In genomic region chr5:58245479-58245845, GRCh38 we compare ENCODE assay signal across 22 cellular contexts.
A peak's percentile ranks its signal among the peaks of the same experiment; 100 is the strongest.
DNase-seq lines count a peak whose midpoint lies in the region; ATAC-seq and TF ChIP-seq lines count a peak whose summit lies in the region.
"Had no signal": no experiment of that assay in that cellular context is flagged by ENCODE, and none has a peak within 500 bp of the region (broad histone marks: within the 10 kb centered on the region; RNA-seq: fewer than 3 reads in every experiment).

No MANE protein-coding gene starts in this region.

- no peaks in the 10 kb centered on the region for H3K9me3 ChIP-seq in gastrocnemius medialis
- H3K9me3 ChIP-seq: pancreas, thoracic aorta, vagina had no signal

- ATAC-seq in left cardiac atrium (peak; percentile 33 to 38), gastrocnemius medialis (peak; percentile 47 to 55), GM21447 (IDR thresholded peaks at IDR 0.05; ENCODE audit: unreplicated experiment) (no peak)
- ATAC-seq: Panc1, pancreas had no signal

- no peaks in the 10 kb centered on the region for H3K36me3 ChIP-seq in gastrocnemius medialis
- H3K36me3 ChIP-seq: neural progenitor cell, pancreas, thoracic aorta, vagina had no signal

- DNase-seq in NCI-H748 (lab: John Stamatoyannopoulos, UW; ENCODE audit: unreplicated experiment) (peak; percentile 42), NCI-H748 treated with DMSO at 0.1 percent for 48 hours (lab: John Stamatoyannopoulos, UW) (no peak), NCI-H2081 (lab: John Stamatoyannopoulos, UW) (peak; percentile 5 to 73), left cardiac atrium (no peak), gastrocnemius medialis (no peak), GM19240 (ENCODE audit: insufficient read length, low spot score) (no peak), activated gamma-delta T cell treated with Interleukin-2 at 50 U/mL for 16 hours (no peak)
- DNase-seq: activated CD4-positive, alpha-beta memory T cell treated with anti-CD3 and anti-CD28 coated beads, Interleukin-2, amount 10 ng/mL, durations not matched to agents 7 days and 5 days; activated CD8-positive, alpha-beta memory T cell treated with anti-CD3 and anti-CD28 coated beads, Interleukin-2, amount 50 U/mL, for 48 hours; activated naive CD4-positive, alpha-beta T cell treated with anti-CD3 and anti-CD28 coated beads, Interleukin-2, amount 10 ng/mL, durations not matched to agents 7 days and 5 days; CD4-positive, CD25-positive, alpha-beta regulatory T cell; cerebellar nuclear complex; dorsolateral prefrontal cortex; NCI-H1436; NCI-H524; pancreas; stimulated activated CD4-positive, alpha-beta T cell treated with anti-CD3 and anti-CD28 coated beads, Interleukin-2, amount 100 ng/mL, for 24 hours had no signal

- H3K27ac ChIP-seq in gastrocnemius medialis = peak overlapping the region in 3 of 4 donors; percentile 44 to 71 (median 64)
- H3K27ac ChIP-seq: neural progenitor cell, pancreas, thoracic aorta, vagina had no signal

- peaks cover 0 to 17% of the 10 kb centered on the region in 2 donors for H3K4me1 ChIP-seq in gastrocnemius medialis
- H3K4me1 ChIP-seq: neural progenitor cell, vagina had no signal

- in situ Hi-C loops in gastrocnemius medialis (cut with MboI; ENCODE audit: low sequenced_read_pairs in 4 of 4) = no loop called here

- intact Hi-C loops in left cardiac atrium (cut with DNase I) = no loop called here
- intact Hi-C loops in gastrocnemius medialis (cut with DNase I; ENCODE audit: low total_unique reads) = no loop called here

- H3K4me3 ChIP-seq in gastrocnemius medialis = no peak overlapping the region
- H3K4me3 ChIP-seq: dorsolateral prefrontal cortex, neural progenitor cell, pancreas, thoracic aorta, vagina had no signal

- no peak for TF ChIP-seq CTCF in gastrocnemius medialis (IDR thresholded peaks at IDR 0.05 in 4 of 5, conservative IDR thresholded peaks at IDR 0.05 in 1 of 5)

- H3K27me3 ChIP-seq in gastrocnemius medialis = no peaks in the 10 kb centered on the region
- H3K27me3 ChIP-seq: dorsolateral prefrontal cortex, neural progenitor cell, pancreas, vagina had no signal

- no peak for TF ChIP-seq POLR2A in gastrocnemius medialis (IDR thresholded peaks at IDR 0.05)

Comparison
In these comparisons a context has a peak if more than half of its experiments do, and no peak if none do; other contexts are left out.
1. DNase-seq: peak in NCI-H748 (single experiment) and NCI-H2081 (2 of 2); none in NCI-H748 treated with DMSO at 0.1 percent for 48 hours (single experiment), left cardiac atrium (single experiment), gastrocnemius medialis (0 of 2), GM19240 (single experiment) and activated gamma-delta T cell treated with Interleukin-2 at 50 U/mL for 16 hours (single experiment).